Comparison of ENCODE assay signal across 2 cellular contexts in genomic region chr18:36177913-36178312, GRCh38.
TF ChIP-seq lines count a peak whose summit lies in the region.

No MANE protein-coding gene starts in this region.

TF ChIP-seq in GM23338, 12 proteins besides CTCF, POLR2A, EP300 and RAD21:
- TF ChIP-seq JUNB (IDR thresholded peaks at IDR 0.05; ENCODE audit: unreplicated experiment) (no peak), POLR2AphosphoS5 (IDR thresholded peaks at IDR 0.05; ENCODE audit: low read depth) (no peak), NANOG (IDR thresholded peaks at IDR 0.05; ENCODE audit: borderline replicate concordance) (no peak), STAT1 (IDR thresholded peaks at IDR 0.05; ENCODE audit: unreplicated experiment) (no peak), REST (IDR thresholded peaks at IDR 0.05; ENCODE audit: unreplicated experiment) (no peak), ZNF331 (CRISPR knock-in tag; IDR thresholded peaks at IDR 0.05; ENCODE audit: low read depth) (no peak), ZNF114 (CRISPR knock-in tag; IDR thresholded peaks at IDR 0.05) (no peak), CREB1 (CRISPR knock-in tag; IDR thresholded peaks at IDR 0.05; ENCODE audit: low read depth) (no peak), ZNF462 (CRISPR knock-in tag; IDR thresholded peaks at IDR 0.05) (no peak)
TF ChIP-seq in GM23338: peak in this region for 0.

TF ChIP-seq in K562, 482 proteins besides CTCF, POLR2A, EP300 and RAD21:
- TF ChIP-seq GATAD2B (IDR thresholded peaks at IDR 0.05; ENCODE audit: borderline replicate concordance) = no peak
- TF ChIP-seq HDAC8 (tag; IDR thresholded peaks at IDR 0.05) = no peak
- TF ChIP-seq ZBTB43 (CRISPR knock-in tag; IDR thresholded peaks at IDR 0.05) = no peak
- no peak for TF ChIP-seq ZNF785 (CRISPR knock-in tag; IDR thresholded peaks at IDR 0.05)
- no peak for TF ChIP-seq TFE3 (CRISPR knock-in tag; IDR thresholded peaks at IDR 0.05)
- no peak for TF ChIP-seq TSHZ1 (CRISPR knock-in tag; IDR thresholded peaks at IDR 0.05)
- no peak for TF ChIP-seq SMARCA4 (IDR thresholded peaks at IDR 0.05)
- no peak for TF ChIP-seq ARID3B (CRISPR knock-in tag; IDR thresholded peaks at IDR 0.05; ENCODE audit: borderline replicate concordance)
- TF ChIP-seq TAF7 (tag; IDR thresholded peaks at IDR 0.05) = no peak
- no peak for TF ChIP-seq NFATC3 (IDR thresholded peaks at IDR 0.05)
- TF ChIP-seq CC2D1A (IDR thresholded peaks at IDR 0.05) = no peak
- TF ChIP-seq JUND (IDR thresholded peaks at IDR 0.05; ENCODE audit: borderline replicate concordance, low read depth, low read length) = no peak
- no peak for TF ChIP-seq JUND (tag; IDR thresholded peaks at IDR 0.05; ENCODE audit: borderline replicate concordance, low read depth, low read length)
